ENCODE assay signal across 17 cellular contexts in genomic region chr2:207039225-207039624, GRCh38.
"Had no signal": no experiment of that assay in that cellular context is flagged by ENCODE, and none has a peak within 500 bp of the region (broad histone marks: within the 10 kb centered on the region; RNA-seq: fewer than 3 reads in every experiment).

No MANE protein-coding gene starts in this region.

- DNase-seq: activated CD4-positive, alpha-beta T cell treated with anti-CD3 and anti-CD28 coated beads, Interleukin-2, amount 50 U/mL, for 4 hours; activated naive CD4-positive, alpha-beta T cell treated with anti-CD3 and anti-CD28 coated beads, Interleukin-2, amount 10 ng/mL, durations not matched to agents 7 days and 5 days; esophagus squamous epithelium; glutamatergic neuron; hypothalamus; left ventricle myocardium inferior; natural killer cell; nucleus accumbens; posterior cingulate gyrus; retina; stimulated activated CD4-positive, alpha-beta T cell treated with anti-CD3 and anti-CD28 coated beads, Interleukin-12 subunit alpha, Interleukin-12 subunit beta, amount 100 ng/mL, for 4 hours; stimulated activated CD4-positive, alpha-beta T cell treated with anti-CD3 and anti-CD28 coated beads, Interleukin-2, amount 100 ng/mL, for 24 hours; T1000 had no signal

- H3K4me3 ChIP-seq: cardiac muscle cell, esophagus squamous epithelium, left ventricle myocardium inferior, thoracic aorta had no signal

- FAIRE-seq: astrocyte, endometrium had no signal

- H3K9me3 ChIP-seq: esophagus squamous epithelium, thoracic aorta had no signal

- H3K36me3 ChIP-seq: cardiac muscle cell, esophagus squamous epithelium, left ventricle myocardium inferior, thoracic aorta had no signal

- H3K27ac ChIP-seq: cardiac muscle cell, esophagus squamous epithelium, thoracic aorta had no signal

- H3K27me3 ChIP-seq: cardiac muscle cell, esophagus squamous epithelium had no signal
